Comparison of ENCODE assay signal across 8 cellular contexts in genomic region chr6:98845201-98846020, GRCh38. TPM values are rescaled to one million over a fixed set of nuclear protein-coding genes. Genes with fewer than 3 reads are reported as not detected.
DNase-seq lines count a peak whose midpoint lies in the region; ATAC-seq and TF ChIP-seq lines count a peak whose summit lies in the region.

No MANE protein-coding gene starts in this region.

- H3K27me3 ChIP-seq in BJ (ENCODE audit: control insufficient read depth, insufficient read depth, low read length) = peaks cover 32% of the 10 kb centered on the region

- H3K36me3 ChIP-seq in BJ (ENCODE audit: control insufficient read depth, insufficient read depth, low read length) = no peaks in the 10 kb centered on the region

- ATAC-seq in GM19023 (IDR thresholded peaks at IDR 0.05; ENCODE audit: unreplicated experiment) (peak; percentile 65), HG03280 (IDR thresholded peaks at IDR 0.05; ENCODE audit: unreplicated experiment) (peak; percentile 67)

- CTCF ChIA-PET in BJ (lab: Yijun Ruan, JAX) = interaction anchor here (0.7 to 2.0 kb wide), 9 partner anchors 8 to 1350 kb away, joined by 3 to 9 read pairs (median 4); no protein-coding TSS in a partner anchor

- no peak overlapping the region for H3K27ac ChIP-seq in coronary artery

- TF ChIP-seq CTCF in BJ (IDR thresholded peaks at IDR 0.05; ENCODE audit: insufficient read depth, low read depth, low read length) (peak; percentile 90), coronary artery (IDR thresholded peaks at IDR 0.05) (peak; percentile 77)

- H3K4me3 ChIP-seq in BJ (ENCODE audit: low read depth, low read length) (peak overlapping the region; percentile 27), coronary artery (peak overlapping the region; percentile 67)

- peak; percentile 15 for DNase-seq in BJ (ENCODE audit: low read depth)
- DNase-seq in NCI-H345 (lab: John Stamatoyannopoulos, UW) = peak; percentile 93
- peak; percentile 49 to 70 for DNase-seq in activated CD4-positive, alpha-beta T cell treated with anti-CD3 and anti-CD28 coated beads for 24 hours (ENCODE audit: low read depth in 2 of 2)
- no peak for DNase-seq in coronary artery (ENCODE audit: low spot score)
- DNase-seq in left kidney (ENCODE audit: low read depth, low spot score) = peak; percentile 93
- peak; percentile 74 for DNase-seq in stimulated activated CD4-positive, alpha-beta T cell treated with anti-CD3 and anti-CD28 coated beads, Interleukin-4, amount 100 ng/mL, for 1 hour

- POLR2A ChIA-PET in BJ (lab: Charles Lee) = no interaction called here

RNA-seq across cellular contexts. Expression of gene POU3F2, which starts 11.0 kb away (rescaled TPM):
- polyA plus RNA-seq in BJ (2011; rRNA removed) = not detected in 2 replicates
- polyA minus RNA-seq in BJ (2011; rRNA and poly(A)+ RNA removed) = not detected in 2 replicates
